20 cellular contexts compared by ENCODE assay signal in genomic region chr5:27491047-27491446, GRCh38.
"Had no signal": no experiment of that assay in that cellular context is flagged by ENCODE, and none has a peak within 500 bp of the region (broad histone marks: within the 10 kb centered on the region; RNA-seq: fewer than 3 reads in every experiment).

No MANE protein-coding gene starts in this region.

- FAIRE-seq: astrocyte, endothelial cell of umbilical vein had no signal

- H3K27ac ChIP-seq: adrenal gland, esophagus squamous epithelium, heart right ventricle, right atrium auricular region, skin epidermis, suprapubic skin, transverse colon, uterus had no signal

- H3K36me3 ChIP-seq: adrenal gland, esophagus squamous epithelium, heart right ventricle, right atrium auricular region, suprapubic skin, transverse colon, uterus had no signal

- DNase-seq: activated CD4-positive, alpha-beta T cell treated with anti-CD3 and anti-CD28 coated beads for 36 hours; activated CD4-positive, alpha-beta T cell treated with anti-CD3 and anti-CD28 coated beads, Interleukin-2, amount 50 U/mL, for 48 hours; activated gamma-delta T cell; adrenal gland; effector memory CD4-positive, alpha-beta T cell; esophagus squamous epithelium; heart right ventricle; left ventricle myocardium superior; mesenchymal stem cell; mucosa of descending colon; naive B cell; stimulated activated CD4-positive, alpha-beta T cell treated with anti-CD3 and anti-CD28 coated beads, Interleukin-4, amount 100 ng/mL, for 1 hour; stimulated activated naive CD8-positive, alpha-beta T cell treated with anti-CD3 and anti-CD28 coated beads, Interleukin-15, amount 100 ng/mL, for 72 hours; transverse colon; uterus had no signal

- H3K9me3 ChIP-seq: adrenal gland, esophagus squamous epithelium, right atrium auricular region, suprapubic skin, transverse colon, uterus had no signal

- H3K4me1 ChIP-seq: adrenal gland, esophagus squamous epithelium, heart right ventricle, right atrium auricular region, suprapubic skin, transverse colon, uterus had no signal

- H3K4me3 ChIP-seq: adrenal gland, esophagus squamous epithelium, heart right ventricle, mucosa of descending colon, right atrium auricular region, skin epidermis, suprapubic skin, transverse colon, uterus had no signal

- H3K27me3 ChIP-seq: adrenal gland, esophagus squamous epithelium, heart right ventricle, right atrium auricular region, suprapubic skin, transverse colon had no signal
